24 cellular contexts compared by ENCODE assay signal in the genomic region with DNA sequence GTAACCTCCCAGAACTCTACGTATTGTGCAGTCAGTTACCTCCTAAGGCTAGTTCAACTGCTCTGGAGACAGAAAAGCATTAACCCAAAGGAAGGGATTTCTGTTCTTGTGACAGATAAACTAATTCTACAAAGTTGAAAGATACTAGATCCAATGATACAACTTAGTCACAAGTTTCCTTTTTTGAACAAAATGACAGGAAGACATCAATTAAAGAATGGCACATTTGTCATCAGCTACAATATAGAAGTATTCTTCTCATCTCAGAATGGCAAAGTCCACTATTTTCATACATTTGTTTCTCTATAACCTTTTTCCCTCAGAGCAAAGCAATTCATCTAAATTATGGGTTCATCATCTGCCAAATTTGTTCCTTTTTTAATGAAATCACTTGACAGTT. TPM values are rescaled to one million over a fixed set of nuclear protein-coding genes. Genes with fewer than 3 reads are reported as not detected.
"Had no signal": no experiment of that assay in that cellular context is flagged by ENCODE, and none has a peak within 500 bp of the region (broad histone marks: within the 10 kb centered on the region; RNA-seq: fewer than 3 reads in every experiment).

No MANE protein-coding gene starts in this region.

- H3K27ac ChIP-seq: brain microvascular endothelial cell, cardiac muscle cell, KMS-11, SK-N-MC had no signal

- H3K36me3 ChIP-seq: brain microvascular endothelial cell had no signal

- H3K9ac ChIP-seq: KMS-11 had no signal

- H3K4me3 ChIP-seq: cardiac muscle cell, SK-N-MC had no signal

- H3K27me3 ChIP-seq: brain microvascular endothelial cell, cardiac muscle cell had no signal

- DNase-seq: activated CD4-positive, alpha-beta T cell treated with anti-CD3 and anti-CD28 coated beads for 4 hours; activated CD8-positive, alpha-beta memory T cell treated with anti-CD3 and anti-CD28 coated beads, Interleukin-2, amount 50 U/mL, for 4 hours; activated CD8-positive, alpha-beta T cell treated with anti-CD3 and anti-CD28 coated beads for 36 hours; activated gamma-delta T cell treated with Interleukin-2 at 50 U/mL for 16 hours; activated naive CD4-positive, alpha-beta T cell treated with anti-CD3 and anti-CD28 coated beads, Interleukin-2, amount 10 ng/mL, durations not matched to agents 7 days and 5 days; activated naive CD8-positive, alpha-beta T cell treated with anti-CD3 and anti-CD28 coated beads for 36 hours; activated T-cell treated with anti-CD3 and anti-CD28 coated beads, Interleukin-2, amount 50 U/mL, for 72 hours; brain microvascular endothelial cell; MM.1S; NCI-H1105 treated with DMSO at 0.1 percent for 48 hours; NCI-H1436 treated with DMSO at 0.1 percent for 48 hours; NCI-H187; NCI-H2081; NCI-H510A treated with DMSO at 0.1 percent for 48 hours; NCI-H69; NK-92 treated with Interleukin-12 subunit alpha and Interleukin-12 subunit beta, amount 100 ng/mL, for 24 hours; PC-3; SHP77 treated with DMSO at 0.1 percent for 48 hours; SW 1271 had no signal

- H3K4me2 ChIP-seq: KMS-11 had no signal

- ATAC-seq: activated CD4-positive, CD25-positive, alpha-beta regulatory T cell treated with anti-CD3 and anti-CD28 coated beads, Interleukin-2, amount 50 U/mL, for 24 hours; activated CD8-positive, alpha-beta T cell treated with anti-CD3 and anti-CD28 coated beads for 36 hours; activated T-cell treated with anti-CD3 and anti-CD28 coated beads, Interleukin-2, amount 50 U/mL, for 72 hours; PC-3 had no signal

- FAIRE-seq: RCC 7860 had no signal

RNA-seq across cellular contexts. Expression of gene ISL2, which starts 43.7 kb away (rescaled TPM):
- total RNA-seq: cardiac muscle cell had no signal
- polyA plus RNA-seq: cardiac muscle cell had no signal
